In the genomic region with DNA sequence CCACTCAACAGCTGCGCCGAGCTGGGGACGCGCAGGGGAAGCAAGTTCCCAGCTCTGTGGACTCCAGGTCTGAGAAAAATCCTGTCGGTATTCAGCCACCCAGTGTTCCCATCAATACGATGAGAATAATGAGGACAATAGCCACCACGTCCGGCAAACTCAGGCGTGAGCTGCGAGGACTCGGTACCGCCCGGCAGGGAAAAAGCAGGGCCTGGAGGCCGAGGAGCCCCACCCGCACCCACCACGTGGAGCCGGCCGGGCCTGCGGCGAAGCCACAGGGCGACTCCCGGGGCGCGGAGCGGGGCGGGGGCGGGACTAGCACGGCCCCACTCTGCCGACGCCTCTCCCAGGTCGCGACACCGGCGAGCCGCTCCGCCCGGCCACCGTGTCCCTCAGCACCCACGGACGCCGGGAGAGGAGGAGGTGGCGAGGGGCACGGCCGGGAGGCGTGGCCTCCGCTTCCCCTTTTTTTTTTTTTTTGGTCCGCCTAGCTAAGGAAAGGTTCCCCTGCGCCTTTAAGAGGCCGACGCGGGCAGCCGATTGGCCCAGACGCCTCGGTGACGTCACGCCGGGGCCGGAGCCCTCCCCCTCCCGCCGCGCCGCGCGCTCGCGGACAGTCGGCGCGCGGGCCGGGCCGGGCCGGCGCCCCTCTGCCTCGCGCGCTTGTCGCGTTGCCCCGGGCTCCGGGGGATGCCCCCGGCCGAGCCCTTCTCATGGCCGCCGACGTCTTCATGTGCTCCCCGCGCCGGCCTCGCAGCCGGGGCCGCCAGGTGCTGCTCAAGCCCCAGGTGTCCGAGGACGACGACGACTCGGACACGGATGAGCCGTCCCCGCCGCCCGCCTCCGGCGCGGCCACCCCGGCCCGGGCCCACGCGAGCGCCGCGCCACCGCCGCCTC, we compare ENCODE assay signal across 1 cellular context.
A peak's percentile ranks its signal among the peaks of the same experiment; 100 is the strongest.
TF ChIP-seq lines count a peak whose summit lies in the region.

A gene with protein sequence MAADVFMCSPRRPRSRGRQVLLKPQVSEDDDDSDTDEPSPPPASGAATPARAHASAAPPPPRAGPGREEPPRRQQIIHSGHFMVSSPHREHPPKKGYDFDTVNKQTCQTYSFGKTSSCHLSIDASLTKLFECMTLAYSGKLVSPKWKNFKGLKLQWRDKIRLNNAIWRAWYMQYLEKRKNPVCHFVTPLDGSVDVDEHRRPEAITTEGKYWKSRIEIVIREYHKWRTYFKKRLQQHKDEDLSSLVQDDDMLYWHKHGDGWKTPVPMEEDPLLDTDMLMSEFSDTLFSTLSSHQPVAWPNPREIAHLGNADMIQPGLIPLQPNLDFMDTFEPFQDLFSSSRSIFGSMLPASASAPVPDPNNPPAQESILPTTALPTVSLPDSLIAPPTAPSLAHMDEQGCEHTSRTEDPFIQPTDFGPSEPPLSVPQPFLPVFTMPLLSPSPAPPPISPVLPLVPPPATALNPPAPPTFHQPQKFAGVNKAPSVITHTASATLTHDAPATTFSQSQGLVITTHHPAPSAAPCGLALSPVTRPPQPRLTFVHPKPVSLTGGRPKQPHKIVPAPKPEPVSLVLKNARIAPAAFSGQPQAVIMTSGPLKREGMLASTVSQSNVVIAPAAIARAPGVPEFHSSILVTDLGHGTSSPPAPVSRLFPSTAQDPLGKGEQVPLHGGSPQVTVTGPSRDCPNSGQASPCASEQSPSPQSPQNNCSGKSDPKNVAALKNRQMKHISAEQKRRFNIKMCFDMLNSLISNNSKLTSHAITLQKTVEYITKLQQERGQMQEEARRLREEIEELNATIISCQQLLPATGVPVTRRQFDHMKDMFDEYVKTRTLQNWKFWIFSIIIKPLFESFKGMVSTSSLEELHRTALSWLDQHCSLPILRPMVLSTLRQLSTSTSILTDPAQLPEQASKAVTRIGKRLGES (plus strand): TSS at position 616 of the 897 bp plus-strand sequence. CDS start 98 bp downstream, at position 714.

TF ChIP-seq in WTC11, 78 proteins besides CTCF, POLR2A, EP300 and RAD21 (continued from another document):
- TF ChIP-seq AFF4 (CRISPR knock-in tag; IDR thresholded peaks at IDR 0.05; ENCODE audit: borderline replicate concordance) (0 out of 2 replicates have a peak, but pooled peaks have one; percentile 49), ZNF121 (CRISPR knock-in tag; IDR thresholded peaks at IDR 0.05) (peak; percentile 62; the same call in 1 of the 2 replicates), NFE2L1 (CRISPR knock-in tag; IDR thresholded peaks at IDR 0.05) (0 out of 2 replicates have a peak, but pooled peaks have one; percentile 42), ELF4 (CRISPR knock-in tag; IDR thresholded peaks at IDR 0.05; ENCODE audit: low read depth) (peak; percentile 85; the same call in 1 of the 2 replicates), SP1 (CRISPR knock-in tag; conservative IDR thresholded peaks at IDR 0.05) (peak; percentile 41), ETV6 (CRISPR knock-in tag; IDR thresholded peaks at IDR 0.05) (0 out of 2 replicates have a peak, but pooled peaks have one; percentile 34), ZBTB21 (CRISPR knock-in tag; IDR thresholded peaks at IDR 0.05; ENCODE audit: borderline replicate concordance) (no peak), TEAD1 (CRISPR knock-in tag; IDR thresholded peaks at IDR 0.05) (peak; percentile 23; the same call in 1 of the 2 replicates), ZNF263 (CRISPR knock-in tag; IDR thresholded peaks at IDR 0.05; ENCODE audit: low read depth) (0 out of 2 replicates have a peak, but pooled peaks have one; percentile 27), MAX (CRISPR knock-in tag; IDR thresholded peaks at IDR 0.05) (peak; percentile 92), KAT7 (CRISPR knock-in tag; IDR thresholded peaks at IDR 0.05; ENCODE audit: borderline replicate concordance) (0 out of 2 replicates have a peak, but pooled peaks have one; percentile 49), NR2C2 (CRISPR knock-in tag; IDR thresholded peaks at IDR 0.05) (no peak), GABPB1 (CRISPR knock-in tag; IDR thresholded peaks at IDR 0.05) (peak; percentile 63; the same call in 1 of the 2 replicates), MXD4 (CRISPR knock-in tag; IDR thresholded peaks at IDR 0.05; ENCODE audit: borderline replicate concordance) (no peak), CREB1 (CRISPR knock-in tag; IDR thresholded peaks at IDR 0.05) (peak; percentile 66; the same call in 1 of the 2 replicates), SMAD4 (CRISPR knock-in tag; IDR thresholded peaks at IDR 0.05) (no peak), EMX1 (CRISPR knock-in tag; IDR thresholded peaks at IDR 0.05) (0 out of 2 replicates have a peak, but pooled peaks have one; percentile 38), ESRRA (CRISPR knock-in tag; IDR thresholded peaks at IDR 0.05; ENCODE audit: borderline replicate concordance) (0 out of 2 replicates have a peak, but pooled peaks have one; percentile 56)
- TF ChIP-seq, protein P1, sequence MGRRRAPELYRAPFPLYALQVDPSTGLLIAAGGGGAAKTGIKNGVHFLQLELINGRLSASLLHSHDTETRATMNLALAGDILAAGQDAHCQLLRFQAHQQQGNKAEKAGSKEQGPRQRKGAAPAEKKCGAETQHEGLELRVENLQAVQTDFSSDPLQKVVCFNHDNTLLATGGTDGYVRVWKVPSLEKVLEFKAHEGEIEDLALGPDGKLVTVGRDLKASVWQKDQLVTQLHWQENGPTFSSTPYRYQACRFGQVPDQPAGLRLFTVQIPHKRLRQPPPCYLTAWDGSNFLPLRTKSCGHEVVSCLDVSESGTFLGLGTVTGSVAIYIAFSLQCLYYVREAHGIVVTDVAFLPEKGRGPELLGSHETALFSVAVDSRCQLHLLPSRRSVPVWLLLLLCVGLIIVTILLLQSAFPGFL (CRISPR knock-in tag; IDR thresholded peaks at IDR 0.05; ENCODE audit: borderline replicate concordance): 0 out of 2 replicates have a peak, but pooled peaks have one; percentile 63
